ENCODE assay signal across 1 cellular context in genomic region chr16:2720063-2720455, GRCh38.
TF ChIP-seq lines count a peak whose summit lies in the region.

TSS of gene PRSS27 (minus strand) at chr16:2720224. CDS start at chr16:2720160, 64 bp downstream.

TF ChIP-seq in K562, 482 proteins besides CTCF, POLR2A, EP300 and RAD21 (continued from another document):
- TF ChIP-seq ZC3H4 (CRISPR knock-in tag; IDR thresholded peaks at IDR 0.05; ENCODE audit: borderline replicate concordance), result 0 out of 2 replicates have a peak, but pooled peaks have one; percentile 27
